10 cellular contexts compared by ENCODE assay signal in the genomic region with DNA sequence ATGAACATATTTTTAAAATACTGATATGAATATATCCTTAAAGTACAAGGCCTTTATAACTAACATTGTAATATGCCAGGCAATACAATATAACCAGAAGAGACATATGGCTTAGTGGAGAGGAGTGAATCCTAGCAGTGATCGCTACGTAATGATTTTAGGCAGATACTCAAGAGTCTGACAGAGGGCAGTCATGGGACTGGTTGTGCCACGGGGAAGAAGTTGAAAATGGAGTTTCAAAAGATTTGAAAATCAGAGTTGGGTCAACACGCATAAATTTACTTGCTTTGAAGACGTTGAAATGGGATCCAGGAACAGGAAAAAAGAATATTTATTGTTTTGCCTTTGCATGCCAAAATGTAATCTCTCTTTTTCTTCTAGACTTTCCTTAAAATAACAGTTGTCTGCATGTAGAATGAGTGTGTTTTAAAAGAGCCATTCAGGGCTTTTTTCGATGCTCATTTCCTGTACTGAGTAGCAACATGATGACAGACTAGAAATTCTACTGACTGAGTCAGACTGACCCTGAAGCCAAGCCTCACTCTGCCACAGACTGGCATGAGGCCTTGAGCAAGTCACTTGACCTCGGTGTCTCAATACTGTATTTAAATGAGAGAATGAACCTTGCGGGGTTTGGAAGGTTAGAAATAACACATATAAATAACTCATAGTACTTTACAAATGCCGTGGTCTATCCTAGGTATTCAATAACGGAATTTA. TPM values are rescaled to one million over a fixed set of nuclear protein-coding genes. Genes with fewer than 3 reads are reported as not detected.
DNase-seq lines count a peak whose midpoint lies in the region; FAIRE-seq and TF ChIP-seq lines count a peak whose summit lies in the region.
"Had no signal": no experiment of that assay in that cellular context is flagged by ENCODE, and none has a peak within 500 bp of the region (broad histone marks: within the 10 kb centered on the region; RNA-seq: fewer than 3 reads in every experiment).

No MANE protein-coding gene starts in this region.

- no peaks in the 10 kb centered on the region for H3K9me2 ChIP-seq in MM.1S (replicated peaks; ENCODE audit: insufficient read depth, low read length)

- FAIRE-seq in small intestine (lab: Jason Lieb, UNC) = no peak
- FAIRE-seq: A204.1 had no signal

- H3K9me3 ChIP-seq in SJSA1 (replicated peaks) = no peaks in the 10 kb centered on the region
- no peaks in the 10 kb centered on the region for H3K9me3 ChIP-seq in skeletal muscle tissue (ENCODE audit: control insufficient read depth in 3 of 3, low read length in 3 of 3)
- no peaks in the 10 kb centered on the region for H3K9me3 ChIP-seq in MM.1S (replicated peaks; ENCODE audit: insufficient read depth, low read length)
- H3K9me3 ChIP-seq in small intestine (ENCODE audit: control insufficient read depth, low read depth) = no peaks in the 10 kb centered on the region

- H2AFZ ChIP-seq in MM.1S (ENCODE audit: low read length) = no peak overlapping the region

- H3K36me3 ChIP-seq in SJSA1 (no peaks in the 10 kb centered on the region), skeletal muscle tissue (ENCODE audit: control insufficient read depth in 3 of 3, insufficient read depth in 3 of 3, low read length in 3 of 3) (no peaks in the 10 kb centered on the region), MM.1S (replicated peaks; ENCODE audit: insufficient read depth, low read length) (no peaks in the 10 kb centered on the region), small intestine (ENCODE audit: control insufficient read depth in 2 of 2, insufficient read depth in 2 of 2, low read length in 2 of 2) (no peaks in the 10 kb centered on the region)

- no peaks in the 10 kb centered on the region for H3K27me3 ChIP-seq in SJSA1 (replicated peaks)
- H3K27me3 ChIP-seq in skeletal muscle tissue (ENCODE audit: control insufficient read depth in 3 of 3, insufficient read depth in 3 of 3, low read length in 3 of 3) = no peaks in the 10 kb centered on the region
- no peaks in the 10 kb centered on the region for H3K27me3 ChIP-seq in MM.1S (replicated peaks; ENCODE audit: insufficient read depth, low read length)
- no peaks in the 10 kb centered on the region for H3K27me3 ChIP-seq in small intestine (ENCODE audit: control insufficient read depth in 2 of 2, insufficient read depth in 2 of 2, low read length in 2 of 2)

- H3F3A ChIP-seq in MM.1S (ENCODE audit: insufficient read depth, low read length) = no peaks in the 10 kb centered on the region

- no peaks in the 10 kb centered on the region for H4K20me1 ChIP-seq in MM.1S (ENCODE audit: insufficient read depth, low read length)

- H3K9ac ChIP-seq in skeletal muscle tissue (ENCODE audit: low read depth in 1 of 3, low read length in 3 of 3) (no peak overlapping the region), MM.1S (ENCODE audit: low read length) (no peak overlapping the region)

- TF ChIP-seq CTCF in fibroblast of pulmonary artery (IDR thresholded peaks at IDR 0.05; ENCODE audit: low read length, missing control alignments) = no peak
- no peak for TF ChIP-seq CTCF in MM.1S (IDR thresholded peaks at IDR 0.05; ENCODE audit: low read length)

- H3K4me2 ChIP-seq in MM.1S (ENCODE audit: low read depth, low read length) = no peak overlapping the region

- peaks cover 43% of the 10 kb centered on the region for H3K4me1 ChIP-seq in SJSA1 (replicated peaks)
- H3K4me1 ChIP-seq in skeletal muscle tissue (ENCODE audit: control insufficient read depth in 3 of 3, insufficient read depth in 3 of 3, low read length in 3 of 3) = no peaks in the 10 kb centered on the region
- peaks cover 2% of the 10 kb centered on the region; the same call in 1 of the 2 replicates for H3K4me1 ChIP-seq in MM.1S (ENCODE audit: low read length)
- no peaks in the 10 kb centered on the region for H3K4me1 ChIP-seq in small intestine (ENCODE audit: control insufficient read depth in 2 of 2, insufficient read depth in 1 of 2, low read depth in 1 of 2, low read length in 1 of 2)

- 70 to 83% (median 73%) methylated on average over 10 of the region's 10 CpGs for WGBS in small intestine, 3 donors

- H3K4me3 ChIP-seq in SJSA1 (no peak overlapping the region), fibroblast of pulmonary artery (replicated peaks; ENCODE audit: low read depth, low read length) (no peak overlapping the region), skeletal muscle tissue (ENCODE audit: low read length in 3 of 3) (no peak overlapping the region), MM.1S (ENCODE audit: low read length) (no peak overlapping the region), small intestine (ENCODE audit: low read depth in 1 of 2, low read length in 2 of 2) (no peak overlapping the region)

- no peaks in the 10 kb centered on the region for H3K79me2 ChIP-seq in MM.1S (ENCODE audit: low read length)

- peak overlapping the region; percentile 91 for H3K27ac ChIP-seq in SJSA1
- H3K27ac ChIP-seq in skeletal muscle tissue (ENCODE audit: low read depth, low read length) = peak overlapping the region; percentile 0
- H3K27ac ChIP-seq in MM.1S (ENCODE audit: low read length) = no peak overlapping the region
- H3K27ac ChIP-seq in small intestine (ENCODE audit: low read depth in 1 of 2, low read length in 1 of 2) = no peak overlapping the region

- DNase-seq in NK-92 treated with Interleukin-12 subunit alpha and Interleukin-12 subunit beta, amount 100 ng/mL, for 24 hours (lab: John Stamatoyannopoulos, UW) = peak; percentile 7
- no peak for DNase-seq in NK-92 (lab: John Stamatoyannopoulos, UW; ENCODE audit: unreplicated experiment)
- DNase-seq in SJSA1 (ENCODE audit: low read depth in 1 of 2, low spot score in 2 of 2) = peak; percentile 58 to 70
- peak; percentile 91 for DNase-seq in fibroblast of pulmonary artery (ENCODE audit: low read depth)
- DNase-seq in MM.1S = no peak
- no peak for DNase-seq in small intestine
- DNase-seq in GM19238 (ENCODE audit: insufficient read length, low spot score) = no peak
- DNase-seq: naive thymus-derived CD8-positive, alpha-beta T cell had no signal

RNA-seq across cellular contexts. Expression of a gene that starts 8.1 kb away (rescaled TPM):
- 429 and 437 TPM in 2 replicates for total RNA-seq in SJSA1 (2014; rRNA removed; shearing (Covaris generic))
- 64.2 TPM for total RNA-seq in skeletal muscle tissue
- 10 to 100 TPM; 60.3 to 89.2 (median 87.0) TPM for polyA plus RNA-seq in small intestine

Comparison
In these comparisons a context has a peak if more than half of its experiments do, and no peak if none do; other contexts are left out.
1. DNase-seq: peak in NK-92 treated with Interleukin-12 subunit alpha and Interleukin-12 subunit beta, amount 100 ng/mL, for 24 hours (single experiment), SJSA1 (2 of 2) and fibroblast of pulmonary artery (single experiment); none in NK-92 (single experiment), MM.1S (single experiment), small intestine (single experiment) and GM19238 (single experiment).
2. H3K27ac ChIP-seq: peak in SJSA1 (single experiment) and skeletal muscle tissue (single experiment); none in MM.1S (single experiment) and small intestine (0 of 2).